ENCODE assay signal across 8 cellular contexts in the genomic region with DNA sequence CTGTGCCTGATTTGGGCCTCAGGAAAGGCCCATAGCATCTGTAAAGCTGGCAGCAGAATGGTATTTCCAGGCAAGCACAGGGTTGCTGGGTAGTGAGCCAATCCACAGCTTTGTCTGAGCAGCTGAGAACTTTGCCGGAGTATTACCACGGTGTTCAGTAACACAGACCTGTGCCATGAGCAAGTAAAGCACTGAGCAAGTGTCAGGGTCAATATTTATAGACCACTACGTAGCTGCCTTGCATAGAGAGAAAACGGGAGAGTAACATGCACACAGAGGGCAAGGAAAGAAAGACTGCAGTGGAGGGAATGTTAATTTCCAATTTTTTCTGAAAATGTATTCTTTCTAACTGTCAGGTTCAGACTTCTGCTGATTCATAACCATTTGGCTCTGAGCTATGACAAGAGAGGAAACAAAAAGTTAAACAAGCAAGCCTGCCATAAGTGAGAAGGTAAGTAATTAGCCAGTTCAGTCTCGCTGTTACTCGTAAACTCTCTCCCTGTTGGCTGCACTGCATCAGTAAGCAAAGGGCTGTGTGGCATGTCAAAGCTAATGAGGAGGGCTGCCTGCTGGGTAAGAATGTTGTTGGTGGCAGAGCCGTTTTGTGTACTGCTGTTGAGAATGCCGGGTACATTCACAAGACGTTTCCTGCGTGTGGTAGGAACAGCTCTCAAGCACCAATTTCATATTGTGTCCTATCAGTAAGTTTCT.
DNase-seq lines count a peak whose midpoint lies in the region; ATAC-seq and TF ChIP-seq lines count a peak whose summit lies in the region.

No MANE protein-coding gene starts in this region.

- H3K9me3 ChIP-seq in subcutaneous abdominal adipose tissue (ENCODE audit: control insufficient read depth in 5 of 5, low read length in 5 of 5) (no peaks in the 10 kb centered on the region), PC-3 (ENCODE audit: low read length) (no peaks in the 10 kb centered on the region)

- intact Hi-C loops in left colon (cut with DNase I, micrococcal nuclease): no loop called here
- intact Hi-C loops in PC-3 (cut with micrococcal nuclease): no loop called here

- H3K4me3 ChIP-seq in subcutaneous abdominal adipose tissue (ENCODE audit: low read depth in 1 of 5, low read length in 5 of 5) (peak overlapping the region in 3 of 5 donors; percentile 3 to 41 (median 41)), PC-3 (ENCODE audit: low read length) (no peak overlapping the region)

- H3K4me2 ChIP-seq in PC-3 (ENCODE audit: low read length): no peak overlapping the region

- H2AFZ ChIP-seq in PC-3 (ENCODE audit: low read length): no peak overlapping the region

- H3K27me3 ChIP-seq in subcutaneous abdominal adipose tissue (ENCODE audit: control insufficient read depth in 5 of 5, insufficient read depth in 4 of 5, low read length in 5 of 5) (no peaks in the 10 kb centered on the region), PC-3 (ENCODE audit: low read length) (no peaks in the 10 kb centered on the region)

- peak; percentile 15 for DNase-seq in NCI-H748 (lab: John Stamatoyannopoulos, UW; ENCODE audit: unreplicated experiment)
- no peak for DNase-seq in NCI-H748 treated with DMSO at 0.1 percent for 48 hours (lab: John Stamatoyannopoulos, UW)
- DNase-seq in islet precursor cell: peak; percentile 70
- no peak for DNase-seq in left colon
- DNase-seq in PC-3: no peak

- no peak for TF ChIP-seq CTCF in PC-3 (conservative IDR thresholded peaks at IDR 0.05; ENCODE audit: low read depth, low read length)

- H3K4me1 ChIP-seq in subcutaneous abdominal adipose tissue (ENCODE audit: control insufficient read depth in 5 of 5, insufficient read depth in 5 of 5, low read length in 5 of 5): peaks cover 0 to 5% (median 3%) of the 10 kb centered on the region in 5 donors
- H3K4me1 ChIP-seq in PC-3 (ENCODE audit: insufficient read depth, low read length): peaks cover 19% of the 10 kb centered on the region

- H3K27ac ChIP-seq in angular gyrus (ENCODE audit: low read depth, low read length) (peak overlapping the region; percentile 22), subcutaneous abdominal adipose tissue (ENCODE audit: low read depth, low read length) (no peak overlapping the region), PC-3 (ENCODE audit: low read length) (no peak overlapping the region; the same call in 1 of the 2 replicates)

- no peaks in the 10 kb centered on the region for H3K79me2 ChIP-seq in PC-3 (ENCODE audit: low read length)

- no peak overlapping the region for H3K9ac ChIP-seq in subcutaneous abdominal adipose tissue (ENCODE audit: low read length in 5 of 5)
- no peak overlapping the region for H3K9ac ChIP-seq in PC-3 (ENCODE audit: low read length)

- no peaks in the 10 kb centered on the region for H3F3A ChIP-seq in PC-3 (ENCODE audit: low read length, unreplicated experiment)

- no peaks in the 10 kb centered on the region for H3K9me2 ChIP-seq in PC-3 (replicated peaks; ENCODE audit: low read length)

- no TSS peak for BruUV-seq in PC-3 (replicated peaks; lab: Mats Ljungman, UMichigan)

- H4K20me1 ChIP-seq in PC-3 (ENCODE audit: low read length): no peaks in the 10 kb centered on the region

- POLR2A ChIA-PET in PC-3 (lab: Charles Lee; ENCODE audit: unreplicated experiment): no interaction called here

- ATAC-seq in GM21390 (IDR thresholded peaks at IDR 0.05; ENCODE audit: unreplicated experiment) (no peak), left colon (no peak), PC-3 (no peak)

- H3K36me3 ChIP-seq in subcutaneous abdominal adipose tissue (ENCODE audit: control insufficient read depth in 5 of 5, insufficient read depth in 5 of 5, low read length in 5 of 5) (no peaks in the 10 kb centered on the region), PC-3 (ENCODE audit: low read depth, low read length) (no peaks in the 10 kb centered on the region)

- CTCF ChIA-PET in PC-3 (lab: Charles Lee): no interaction called here

Comparison
In these comparisons a context has a peak if more than half of its experiments do, and no peak if none do; other contexts are left out.
1. DNase-seq: peak in NCI-H748 (single experiment) and islet precursor cell (single experiment); none in NCI-H748 treated with DMSO at 0.1 percent for 48 hours (single experiment), left colon (0 of 2) and PC-3 (single experiment).